9 cellular contexts compared by ENCODE assay signal in genomic region chr11:115659061-115659963, GRCh38.
DNase-seq lines count a peak whose midpoint lies in the region; ATAC-seq and TF ChIP-seq lines count a peak whose summit lies in the region.
"Had no signal": no experiment of that assay in that cellular context is flagged by ENCODE, and none has a peak within 500 bp of the region (broad histone marks: within the 10 kb centered on the region; RNA-seq: fewer than 3 reads in every experiment).

No MANE protein-coding gene starts in this region.

- ATAC-seq in HG02970 (IDR thresholded peaks at IDR 0.05; ENCODE audit: low FRiP score, unreplicated experiment) (no peak), GM21447 (IDR thresholded peaks at IDR 0.05; ENCODE audit: unreplicated experiment) (no peak)

- H3K4me1 ChIP-seq in HAP-1: no peaks in the 10 kb centered on the region

- DNase-seq in DMS53 (lab: John Stamatoyannopoulos, UW) (peak; percentile 88), NCI-H2171 treated with DMSO at 0.1 percent for 48 hours (lab: John Stamatoyannopoulos, UW) (peak; percentile 71), foreskin fibroblast (peak in 1 of 2 donors; percentile 18), osteocyte (ENCODE audit: extremely low spot score, unreplicated experiment) (no peak), NCI-H1105 treated with DMSO at 0.1 percent for 48 hours (lab: John Stamatoyannopoulos, UW) (no peak), HAP-1 (ENCODE audit: low spot score in 2 of 2) (no peak)
- DNase-seq: activated CD8-positive, alpha-beta memory T cell treated with anti-CD3 and anti-CD28 coated beads for 24 hours had no signal

- H3K27me3 Mint-ChIP-seq in osteocyte (ENCODE audit: unreplicated experiment): peaks cover 35% of the 10 kb centered on the region

- H3K36me3 Mint-ChIP-seq in osteocyte (ENCODE audit: unreplicated experiment): no peaks in the 10 kb centered on the region

- no peak overlapping the region for H3K27ac Mint-ChIP-seq in osteocyte (ENCODE audit: unreplicated experiment)

- H3K4me3 Mint-ChIP-seq in osteocyte (ENCODE audit: unreplicated experiment): peak overlapping the region; percentile 67

- peaks cover 32% of the 10 kb centered on the region for H3K27me3 ChIP-seq in HAP-1 (ENCODE audit: low read depth)

- TF ChIP-seq CTCF in foreskin fibroblast (IDR thresholded peaks at IDR 0.05; ENCODE audit: low read depth, low read length) (no peak), osteocyte (IDR thresholded peaks at IDR 0.05) (no peak)

- no peaks in the 10 kb centered on the region for H3K9me3 ChIP-seq in HAP-1

- in situ Hi-C loops in HAP-1 (cut with MboI; ENCODE audit: low sequenced_read_pairs): no loop called here

- peak overlapping the region; percentile 35 to 48 for H3K4me3 ChIP-seq in foreskin fibroblast (ENCODE audit: low read depth in 1 of 2, low read length in 2 of 2)
- no peak overlapping the region for H3K4me3 ChIP-seq in HAP-1

- peaks cover 5% of the 10 kb centered on the region for H3K9me3 Mint-ChIP-seq in osteocyte (ENCODE audit: unreplicated experiment)

- H3K36me3 ChIP-seq in HAP-1 (replicated peaks): no peaks in the 10 kb centered on the region

- H3K4me1 Mint-ChIP-seq in osteocyte (ENCODE audit: unreplicated experiment): peaks cover 21% of the 10 kb centered on the region

Comparison
In these comparisons a context has a peak if more than half of its experiments do, and no peak if none do; other contexts are left out.
1. DNase-seq: peak in DMS53 (single experiment) and NCI-H2171 treated with DMSO at 0.1 percent for 48 hours (single experiment); none in osteocyte (single experiment), NCI-H1105 treated with DMSO at 0.1 percent for 48 hours (single experiment) and HAP-1 (0 of 2).